16 cellular contexts compared by ENCODE assay signal in the genomic region with DNA sequence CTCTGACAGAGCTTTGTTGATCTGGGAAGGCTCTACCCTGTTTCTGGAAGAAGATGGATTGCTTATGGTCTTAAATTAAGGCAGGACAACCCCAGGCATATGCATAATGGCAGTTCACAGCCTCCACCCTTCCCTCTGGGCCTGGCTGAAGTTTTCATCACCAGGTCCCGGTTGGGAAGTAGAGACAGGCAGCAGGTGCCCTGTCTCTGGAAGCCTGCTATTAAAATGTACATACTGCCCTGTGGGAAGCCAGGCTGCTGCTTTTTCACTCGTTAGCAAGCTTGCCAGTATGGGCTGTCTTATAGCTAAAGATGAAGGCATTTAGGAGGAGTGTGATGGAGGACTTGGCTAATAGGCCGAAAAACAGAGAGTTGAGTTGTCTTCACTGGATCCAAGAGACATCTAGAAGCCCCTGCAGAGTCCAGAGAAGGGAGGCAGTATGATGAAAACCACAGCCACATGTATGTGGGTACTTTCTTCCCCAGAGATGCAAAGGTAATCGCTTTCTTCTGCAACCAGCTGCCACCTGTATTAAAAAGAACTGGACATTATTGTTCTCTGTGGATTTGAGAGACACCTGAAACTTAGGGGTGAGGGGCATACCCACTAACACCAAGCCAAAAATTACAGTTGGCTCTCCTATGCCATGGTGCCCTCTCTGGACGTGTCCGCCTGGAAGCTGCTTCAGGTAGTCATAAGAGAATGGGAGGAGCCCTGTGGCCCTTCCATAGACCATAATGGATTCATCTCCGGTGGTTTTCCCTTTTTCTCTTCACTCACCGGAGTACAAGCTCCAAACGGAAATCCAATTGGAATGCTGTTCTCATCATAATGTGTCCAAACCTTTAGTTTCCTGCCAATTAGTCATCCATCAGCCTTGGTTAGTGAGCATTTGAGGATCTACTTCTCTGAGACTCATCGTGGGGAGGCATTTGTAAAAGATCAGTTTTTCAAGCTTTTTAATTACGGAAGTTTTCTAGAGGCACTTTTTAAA. TPM values are rescaled to one million over a fixed set of nuclear protein-coding genes. Genes with fewer than 3 reads are reported as not detected.
A peak's percentile ranks its signal among the peaks of the same experiment; 100 is the strongest.
DNase-seq lines count a peak whose midpoint lies in the region; ATAC-seq and TF ChIP-seq lines count a peak whose summit lies in the region.
"Had no signal": no experiment of that assay in that cellular context is flagged by ENCODE, and none has a peak within 500 bp of the region (broad histone marks: within the 10 kb centered on the region; RNA-seq: fewer than 3 reads in every experiment).

No MANE protein-coding gene starts in this region.

- intact Hi-C loops in right lobe of liver (cut with DNase I) = no loop called here

- H3F3A ChIP-seq in smooth muscle cell (ENCODE audit: low read depth) = no peaks in the 10 kb centered on the region

- H3K9me3 Mint-ChIP-seq in HFFc6 = no peaks in the 10 kb centered on the region
- no peaks in the 10 kb centered on the region for H3K9me3 Mint-ChIP-seq in glutamatergic neuron (ENCODE audit: unreplicated experiment)

- peak in 1 of 4 donors; percentile 5 for ATAC-seq in right lobe of liver
- ATAC-seq: activated CD4-positive, alpha-beta T cell treated with anti-CD3 and anti-CD28 coated beads for 36 hours had no signal

- H3K27me3 Mint-ChIP-seq in HFFc6 (ENCODE audit: insufficient read depth) (no peaks in the 10 kb centered on the region), glutamatergic neuron (ENCODE audit: unreplicated experiment) (no peaks in the 10 kb centered on the region)
- H3K27me3 Mint-ChIP-seq: activated CD4-positive, alpha-beta T cell treated with anti-CD3 and anti-CD28 coated beads for 36 hours had no signal

- H4K20me1 ChIP-seq in smooth muscle cell (ENCODE audit: low read depth) = no peaks in the 10 kb centered on the region

- H3K27me3 ChIP-seq in right lobe of liver (no peaks in the 10 kb centered on the region), smooth muscle cell (ENCODE audit: low read depth) (no peaks in the 10 kb centered on the region)

- H3K79me2 ChIP-seq in smooth muscle cell (ENCODE audit: low read depth) = no peaks in the 10 kb centered on the region

- WGBS in right lobe of liver (ENCODE audit: insufficient coverage, low coverage, low lambda C conversion rate, missing lambda C conversion rate) = 68% methylated on average over 10 of the region's 11 CpGs
- WGBS in smooth muscle cell (ENCODE audit: low lambda C conversion rate) = 87% methylated on average over 11 of the region's 11 CpGs

- peaks cover 30% of the 10 kb centered on the region for H3K4me1 Mint-ChIP-seq in HFFc6 (ENCODE audit: low read depth)
- H3K4me1 Mint-ChIP-seq in glutamatergic neuron (ENCODE audit: low read depth, unreplicated experiment) = peaks cover 28% of the 10 kb centered on the region

- no peak overlapping the region for H3K4me2 ChIP-seq in smooth muscle cell

- H3K9me3 ChIP-seq in right lobe of liver (no peaks in the 10 kb centered on the region), smooth muscle cell (replicated peaks; ENCODE audit: low read depth) (no peaks in the 10 kb centered on the region)

- H3K4me3 ChIP-seq in right lobe of liver (no peak overlapping the region), smooth muscle cell (no peak overlapping the region)
- H3K4me3 ChIP-seq: SK-N-MC had no signal

- H3K36me3 Mint-ChIP-seq in HFFc6 (ENCODE audit: low read depth) (peaks cover 39% of the 10 kb centered on the region), glutamatergic neuron (ENCODE audit: unreplicated experiment) (no peaks in the 10 kb centered on the region)

- peaks cover 0 to 16% (median 0%) of the 10 kb centered on the region in 4 donors for H3K36me3 ChIP-seq in right lobe of liver
- H3K36me3 ChIP-seq in smooth muscle cell (ENCODE audit: low read depth) = no peaks in the 10 kb centered on the region

- no peak for TF ChIP-seq CTCF in 22Rv1 (IDR thresholded peaks at IDR 0.05)
- TF ChIP-seq CTCF in HFFc6 (IDR thresholded peaks at IDR 0.05) = no peak
- TF ChIP-seq CTCF in right lobe of liver (IDR thresholded peaks at IDR 0.05) = no peak
- TF ChIP-seq CTCF in GM10266 (IDR thresholded peaks at IDR 0.05; ENCODE audit: control insufficient read depth, insufficient read depth, low read depth, missing control alignments) = no peak
- no peak for TF ChIP-seq CTCF in glutamatergic neuron (IDR thresholded peaks at IDR 0.05; ENCODE audit: partially characterized antibody, unreplicated experiment)
- TF ChIP-seq CTCF in smooth muscle cell (IDR thresholded peaks at IDR 0.05; ENCODE audit: borderline replicate concordance, insufficient read depth, poor library complexity, severe bottlenecking) = no peak

- DNase-seq in HFFc6 = peak; percentile 42
- peak; percentile 56 for DNase-seq in astrocyte of the hippocampus (ENCODE audit: low read depth, low spot score)
- no peak for DNase-seq in right lobe of liver
- DNase-seq in GM10266 (ENCODE audit: extremely low spot score) = no peak
- no peak for DNase-seq in NCI-H524 treated with DMSO at 0.1 percent for 48 hours (lab: John Stamatoyannopoulos, UW)
- no peak for DNase-seq in glutamatergic neuron
- no peak for DNase-seq in smooth muscle cell (lab: John Stamatoyannopoulos, UW; ENCODE audit: unreplicated experiment)
- DNase-seq: activated CD4-positive, alpha-beta T cell treated with anti-CD3 and anti-CD28 coated beads for 36 hours; activated effector memory CD4-positive, alpha-beta T cell treated with Interleukin-2 at 50 U/mL for 16 hours; AML-193; hypothalamus; KG1; NCI-H446 treated with DMSO at 0.1 percent for 48 hours; stimulated activated CD4-positive, alpha-beta T cell treated with anti-CD3 and anti-CD28 coated beads, Interleukin-12 subunit alpha, Interleukin-12 subunit beta, amount 100 ng/mL, for 4 hours had no signal

- H3K27ac Mint-ChIP-seq in HFFc6 (peak overlapping the region; percentile 27; the same call in 1 of the 2 replicates), glutamatergic neuron (ENCODE audit: unreplicated experiment) (no peak overlapping the region)
- H3K27ac Mint-ChIP-seq: activated CD4-positive, alpha-beta T cell treated with anti-CD3 and anti-CD28 coated beads for 36 hours had no signal

- H3K27ac ChIP-seq in 22Rv1 = peak overlapping the region; percentile 81
- peak overlapping the region; percentile 86 to 95 (median 91) for H3K27ac ChIP-seq in right lobe of liver
- no peak overlapping the region for H3K27ac ChIP-seq in smooth muscle cell (ENCODE audit: low read depth)
- H3K27ac ChIP-seq: SK-N-MC had no signal

- no peak overlapping the region for H3K4me3 Mint-ChIP-seq in HFFc6
- no peak overlapping the region for H3K4me3 Mint-ChIP-seq in glutamatergic neuron (ENCODE audit: unreplicated experiment)
- H3K4me3 Mint-ChIP-seq: activated CD4-positive, alpha-beta T cell treated with anti-CD3 and anti-CD28 coated beads for 36 hours had no signal

- no peak overlapping the region for H3K9ac ChIP-seq in smooth muscle cell (ENCODE audit: low read depth)

- H2AFZ ChIP-seq in smooth muscle cell (ENCODE audit: low read depth) = no peak overlapping the region

- TF ChIP-seq POLR2A in right lobe of liver (IDR thresholded peaks at IDR 0.05) = peak; percentile 32

- peaks cover 0 to 99% (median 41%) of the 10 kb centered on the region in 4 donors for H3K4me1 ChIP-seq in right lobe of liver
- no peaks in the 10 kb centered on the region for H3K4me1 ChIP-seq in smooth muscle cell (ENCODE audit: low read depth)

RNA-seq across cellular contexts. Expression of gene ABHD2, which starts 34.6 kb away (rescaled TPM):
- total RNA-seq in HFFc6 (2021; fragmentation: NEBNext Ultra II Directional; extraction: Animal tissue kit (Norgen Biotek cat#: 25700)) = 10 to 100 TPM; 43.1 to 63.5 (median 51.8) TPM
- total RNA-seq in right lobe of liver = 100 to 1,000 TPM; 136 to 392 (median 315) TPM
- total RNA-seq in glutamatergic neuron (ENCODE audit: unreplicated experiment) = 101 TPM
- total RNA-seq in smooth muscle cell = 19.0 and 23.9 TPM in 2 replicates
- 9.4 and 12.8 TPM in 2 replicates for polyA plus RNA-seq in smooth muscle cell

Comparison
In these comparisons a context has a peak if more than half of its experiments do, and no peak if none do; other contexts are left out.
1. DNase-seq: peak in HFFc6 (single experiment) and astrocyte of the hippocampus (single experiment); none in right lobe of liver (0 of 3), GM10266 (single experiment), NCI-H524 treated with DMSO at 0.1 percent for 48 hours (single experiment), glutamatergic neuron (single experiment) and smooth muscle cell (single experiment).